Comparison of ENCODE assay signal across 9 cellular contexts in the genomic region with DNA sequence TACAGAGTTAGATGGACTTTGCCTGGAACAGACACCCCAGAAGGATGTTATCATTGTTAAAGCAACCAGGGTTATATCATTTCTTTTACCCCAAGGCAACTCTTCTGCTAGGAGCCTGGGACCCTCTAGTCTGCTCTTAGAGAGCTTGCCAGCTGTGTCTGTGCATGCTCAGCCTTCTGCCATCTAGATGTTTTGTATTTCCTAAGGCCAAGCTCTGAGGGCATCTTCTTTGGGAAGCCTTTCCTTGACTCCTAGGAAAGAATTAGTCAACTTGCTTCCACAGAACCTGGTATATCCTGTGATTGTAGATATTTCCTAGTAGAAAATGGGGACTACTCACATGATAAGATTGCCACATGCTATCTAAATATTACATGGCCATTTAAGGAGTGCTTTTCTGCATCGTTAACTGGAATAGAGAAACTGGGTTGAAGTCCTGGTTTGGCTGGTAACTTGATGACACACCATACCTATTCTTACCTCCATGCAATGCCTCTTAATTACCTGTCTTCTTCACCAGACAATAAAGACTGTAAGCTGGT.
DNase-seq lines count a peak whose midpoint lies in the region; ATAC-seq and TF ChIP-seq lines count a peak whose summit lies in the region.
"Had no signal": no experiment of that assay in that cellular context is flagged by ENCODE, and none has a peak within 500 bp of the region (broad histone marks: within the 10 kb centered on the region; RNA-seq: fewer than 3 reads in every experiment).

No MANE protein-coding gene starts in this region.

- H3K9me3 ChIP-seq in gastroesophageal sphincter (no peaks in the 10 kb centered on the region), suprapubic skin (no peaks in the 10 kb centered on the region)

- H3K4me3 Mint-ChIP-seq in activated CD4-positive, alpha-beta T cell treated with anti-CD3 and anti-CD28 coated beads for 36 hours, result no peak overlapping the region
- no peak overlapping the region for H3K4me3 Mint-ChIP-seq in activated CD4-positive, alpha-beta memory T cell treated with anti-CD3 and anti-CD28 coated beads for 36 hours
- H3K4me3 Mint-ChIP-seq in Calu3 (ENCODE audit: low read depth, unreplicated experiment), result no peak overlapping the region

- H3K36me3 Mint-ChIP-seq in activated CD4-positive, alpha-beta T cell treated with anti-CD3 and anti-CD28 coated beads for 36 hours (ENCODE audit: low read depth), result peaks cover 29% of the 10 kb centered on the region
- H3K36me3 Mint-ChIP-seq in activated CD4-positive, alpha-beta memory T cell treated with anti-CD3 and anti-CD28 coated beads for 36 hours, result peaks cover 25% of the 10 kb centered on the region
- H3K36me3 Mint-ChIP-seq in Calu3 (ENCODE audit: insufficient read depth, unreplicated experiment), result no peaks in the 10 kb centered on the region

- no peak for DNase-seq in activated CD4-positive, alpha-beta T cell treated with anti-CD3 and anti-CD28 coated beads for 36 hours
- no peak for DNase-seq in activated CD4-positive, alpha-beta T cell treated with anti-CD3 and anti-CD28 coated beads for 4 hours
- DNase-seq in activated CD4-positive, alpha-beta memory T cell treated with anti-CD3 and anti-CD28 coated beads for 36 hours, result no peak
- DNase-seq in suprapubic skin (ENCODE audit: low spot score in 2 of 2), result no peak
- DNase-seq in Calu3, result no peak
- DNase-seq: SHP77 had no signal

- CTCF ChIA-PET in activated CD4-positive, alpha-beta T cell treated with anti-CD3 and anti-CD28 coated beads for 36 hours (lab: Charles Lee), result interaction anchor here (0.8 to 1.7 kb wide), 6 partner anchors 15 to 131 kb away, joined by 3 to 6 read pairs (median 4); no protein-coding TSS in a partner anchor
- CTCF ChIA-PET in activated CD4-positive, alpha-beta memory T cell treated with anti-CD3 and anti-CD28 coated beads for 36 hours (lab: Charles Lee), result interaction anchor here (0.6 to 5.0 kb wide), 7 partner anchors 8 to 130 kb away, joined by 3 to 30 read pairs (median 3); a partner anchor contains a TSS
- CTCF ChIA-PET in Calu3 (lab: Charles Lee), result interaction anchor here (1.1 kb wide), 1 partner anchor 10 kb away, joined by 3 read pairs; no protein-coding TSS in a partner anchor

- ATAC-seq in activated CD4-positive, alpha-beta T cell treated with anti-CD3 and anti-CD28 coated beads for 36 hours, result no peak
- peak; percentile 8 for ATAC-seq in gastroesophageal sphincter
- ATAC-seq in HG02973 (IDR thresholded peaks at IDR 0.05; ENCODE audit: unreplicated experiment), result no peak
- ATAC-seq in GM21526 (IDR thresholded peaks at IDR 0.05; ENCODE audit: low FRiP score, unreplicated experiment), result no peak

- H3K27ac Mint-ChIP-seq in activated CD4-positive, alpha-beta T cell treated with anti-CD3 and anti-CD28 coated beads for 36 hours, result peak overlapping the region; percentile 81
- peak overlapping the region; percentile 83 for H3K27ac Mint-ChIP-seq in activated CD4-positive, alpha-beta memory T cell treated with anti-CD3 and anti-CD28 coated beads for 36 hours
- no peak overlapping the region for H3K27ac Mint-ChIP-seq in Calu3 (ENCODE audit: unreplicated experiment)

- intact Hi-C loops in activated CD4-positive, alpha-beta T cell treated with anti-CD3 and anti-CD28 coated beads for 36 hours (cut with DNase I, micrococcal nuclease), result loop anchor here in 1 of 2 experiments (5.0 kb wide), 1 partner anchor 124 kb away; no protein-coding TSS in a partner anchor
- intact Hi-C loops in activated CD4-positive, alpha-beta memory T cell treated with anti-CD3 and anti-CD28 coated beads for 36 hours (cut with micrococcal nuclease), result no loop called here
- intact Hi-C loops in Calu3 (cut with micrococcal nuclease; ENCODE audit: unreplicated experiment), result no loop called here

- BruUV-seq in Calu3 (replicated peaks; lab: Mats Ljungman, UMichigan), result no TSS peak

- no peak for TF ChIP-seq CTCF in gastroesophageal sphincter (IDR thresholded peaks at IDR 0.05)
- TF ChIP-seq CTCF in suprapubic skin (IDR thresholded peaks at IDR 0.05), result no peak
- TF ChIP-seq CTCF in Calu3 (IDR thresholded peaks at IDR 0.05; ENCODE audit: unreplicated experiment), result no peak

- peaks cover 84% of the 10 kb centered on the region for H3K4me1 Mint-ChIP-seq in activated CD4-positive, alpha-beta T cell treated with anti-CD3 and anti-CD28 coated beads for 36 hours
- H3K4me1 Mint-ChIP-seq in activated CD4-positive, alpha-beta memory T cell treated with anti-CD3 and anti-CD28 coated beads for 36 hours (ENCODE audit: low read depth), result peaks cover 86% of the 10 kb centered on the region
- H3K4me1 Mint-ChIP-seq in Calu3 (ENCODE audit: low read depth, unreplicated experiment), result peaks cover 19% of the 10 kb centered on the region

- H3K27me3 ChIP-seq in gastroesophageal sphincter, result no peaks in the 10 kb centered on the region
- no peaks in the 10 kb centered on the region for H3K27me3 ChIP-seq in suprapubic skin

- H3K4me1 ChIP-seq in gastroesophageal sphincter (peaks cover 29 to 93% (median 53%) of the 10 kb centered on the region in 3 donors), suprapubic skin (peaks cover 81% of the 10 kb centered on the region)

- POLR2A ChIA-PET in activated CD4-positive, alpha-beta T cell treated with anti-CD3 and anti-CD28 coated beads for 36 hours (lab: Charles Lee), result no interaction called here
- POLR2A ChIA-PET in activated CD4-positive, alpha-beta memory T cell treated with anti-CD3 and anti-CD28 coated beads for 36 hours (lab: Charles Lee), result interaction anchor here (1.0 to 1.9 kb wide), 3 partner anchors 9 to 88 kb away, joined by 3 to 6 read pairs (median 3); no protein-coding TSS in a partner anchor

- H3K27ac ChIP-seq in gastroesophageal sphincter (peak overlapping the region in 3 of 4 donors; percentile 29 to 35 (median 30)), suprapubic skin (peak overlapping the region; percentile 73)

- peaks cover 8% of the 10 kb centered on the region for H3K9me3 Mint-ChIP-seq in activated CD4-positive, alpha-beta T cell treated with anti-CD3 and anti-CD28 coated beads for 36 hours (ENCODE audit: low read depth)
- peaks cover 9% of the 10 kb centered on the region for H3K9me3 Mint-ChIP-seq in activated CD4-positive, alpha-beta memory T cell treated with anti-CD3 and anti-CD28 coated beads for 36 hours
- no peaks in the 10 kb centered on the region for H3K9me3 Mint-ChIP-seq in Calu3 (ENCODE audit: low read depth, unreplicated experiment)

- WGBS in gastroesophageal sphincter (ENCODE audit: low coverage in 1 of 2), 2 donors, result 20% methylated on average over 1 of the region's 1 CpG; no CpG with 5 or more reads in 1 of the 2 donors
- 39% methylated on average over 1 of the region's 1 CpG for WGBS in suprapubic skin

- TF ChIP-seq EP300 in gastroesophageal sphincter (IDR thresholded peaks at IDR 0.05) (no peak), suprapubic skin (IDR thresholded peaks at IDR 0.05) (no peak)

- H3K36me3 ChIP-seq in gastroesophageal sphincter (no peaks in the 10 kb centered on the region), suprapubic skin (no peaks in the 10 kb centered on the region)

- TF ChIP-seq POLR2A in gastroesophageal sphincter (IDR thresholded peaks at IDR 0.05) (no peak), suprapubic skin (IDR thresholded peaks at IDR 0.05) (no peak)

- no peaks in the 10 kb centered on the region for H3K27me3 Mint-ChIP-seq in activated CD4-positive, alpha-beta T cell treated with anti-CD3 and anti-CD28 coated beads for 36 hours
- H3K27me3 Mint-ChIP-seq in activated CD4-positive, alpha-beta memory T cell treated with anti-CD3 and anti-CD28 coated beads for 36 hours, result no peaks in the 10 kb centered on the region
- H3K27me3 Mint-ChIP-seq in Calu3 (ENCODE audit: unreplicated experiment), result no peaks in the 10 kb centered on the region

- H3K4me3 ChIP-seq in gastroesophageal sphincter (no peak overlapping the region), suprapubic skin (no peak overlapping the region)
